ENCODE assay signal across 8 cellular contexts in the genomic region with DNA sequence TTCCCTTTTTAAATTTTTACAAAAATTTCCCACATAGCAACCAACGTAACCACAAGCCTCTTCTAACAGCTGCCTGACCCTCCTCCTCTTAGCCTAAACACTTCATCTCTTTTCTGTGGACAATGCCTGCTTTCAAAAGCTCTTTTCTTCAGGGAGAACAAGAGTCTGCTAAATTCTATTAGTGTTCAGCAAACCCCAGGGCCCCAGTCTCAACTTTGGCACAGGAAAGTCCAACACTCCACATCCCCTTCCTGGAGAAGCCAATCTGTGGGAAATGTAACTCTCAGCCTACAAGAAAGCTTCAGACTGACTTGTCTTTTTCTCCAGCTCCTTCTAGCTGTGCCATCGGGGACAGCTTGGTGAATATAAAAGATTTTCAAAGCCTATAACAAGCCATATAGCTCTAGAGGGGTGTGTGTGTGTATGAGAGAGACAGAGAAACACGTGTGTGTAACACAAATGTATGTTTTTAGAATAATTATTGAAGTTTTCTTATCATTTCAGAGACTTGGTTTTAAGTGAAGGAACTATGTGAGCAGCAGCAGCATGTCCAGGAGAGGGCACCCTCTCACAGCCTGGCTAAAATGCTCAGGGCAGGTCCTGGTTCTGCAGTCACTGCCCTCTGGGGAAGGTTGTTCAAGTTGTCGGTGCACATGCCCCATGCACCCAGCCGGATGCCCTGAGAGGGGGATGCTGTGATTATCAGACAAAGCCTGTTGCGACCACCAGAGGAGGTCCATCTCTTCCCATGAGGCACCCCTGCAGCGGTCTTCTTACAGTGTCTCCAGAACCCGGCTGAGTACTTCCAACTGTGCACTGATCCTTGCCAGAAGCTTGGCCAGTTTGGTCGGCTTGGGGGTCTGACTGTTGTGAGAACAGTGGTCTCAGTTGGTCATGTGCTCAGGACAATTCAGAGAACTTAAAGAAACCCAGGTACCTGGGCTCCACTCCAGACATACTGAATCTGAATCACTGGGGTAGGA. TPM values are rescaled to one million over a fixed set of nuclear protein-coding genes. Genes with fewer than 3 reads are reported as not detected.
A peak's percentile ranks its signal among the peaks of the same experiment; 100 is the strongest.
DNase-seq lines count a peak whose midpoint lies in the region; ATAC-seq and TF ChIP-seq lines count a peak whose summit lies in the region.

No MANE protein-coding gene starts in this region.

- no peaks in the 10 kb centered on the region for H3K4me1 ChIP-seq in spleen

- intact Hi-C loops in spleen (cut with DNase I; ENCODE audit: low total_unique reads), result loop anchor here (5.0 kb wide), 1 partner anchor 231 kb away; a partner anchor contains a TSS

- CTCF ChIA-PET in RWPE1 (lab: Yijun Ruan, JAX), result interaction anchor here (0.5 to 5.1 kb wide), 8 partner anchors 23 to 521 kb away, joined by 3 to 38 read pairs (median 4); a partner anchor contains a TSS

- H3K27me3 ChIP-seq in spleen (replicated peaks in 1 of 7), result peaks cover 0 to 3% (median 0%) of the 10 kb centered on the region in 7 donors

- peak; percentile 80 for TF ChIP-seq CTCF in GM12873 (IDR thresholded peaks at IDR 0.05; ENCODE audit: insufficient read depth, low read depth, low read length, missing control alignments)
- peak; percentile 67 for TF ChIP-seq CTCF in RWPE1 (conservative IDR thresholded peaks at IDR 0.05; ENCODE audit: low read depth)
- TF ChIP-seq CTCF in astrocyte of the cerebellum (IDR thresholded peaks at IDR 0.05; ENCODE audit: low read depth, low read length, missing control alignments), result peak; percentile 87
- TF ChIP-seq CTCF in spleen (IDR thresholded peaks at IDR 0.05 in 8 of 11, conservative IDR thresholded peaks at IDR 0.05 in 3 of 11), result peak in 8 of 11 experiments; percentile 7 to 61 (median 52)

- no peaks in the 10 kb centered on the region for H3K9me3 ChIP-seq in spleen

- POLR2A ChIA-PET in RWPE1 (lab: Yijun Ruan, JAX; ENCODE audit: low non-redundant PET), result no interaction called here

- H3K36me3 ChIP-seq in spleen, result no peaks in the 10 kb centered on the region

- no peak overlapping the region for H3K4me3 ChIP-seq in astrocyte of the cerebellum (ENCODE audit: low read depth, low read length)
- no peak overlapping the region for H3K4me3 ChIP-seq in spleen

- TF ChIP-seq POLR2A in spleen (IDR thresholded peaks at IDR 0.05), result no peak

- DNase-seq in AG08396 (ENCODE audit: low spot score), result peak; percentile 76
- peak; percentile 52 for DNase-seq in RWPE1 (ENCODE audit: low spot score)
- peak; percentile 18 for DNase-seq in astrocyte of the cerebellum (ENCODE audit: low read depth)
- peak in 28 of 51 donors; percentile 1 to 64 (median 28) for DNase-seq in hypothalamus (lab: John Stamatoyannopoulos, UW)
- peak; percentile 81 for DNase-seq in spleen
- no peak for DNase-seq in NCI-H446 treated with DMSO at 0.1 percent for 48 hours (lab: John Stamatoyannopoulos, UW)

- peak; percentile 88 for ATAC-seq in HG03342 (IDR thresholded peaks at IDR 0.05; ENCODE audit: unreplicated experiment)

- in situ Hi-C loops in astrocyte of the cerebellum (cut with HindIII; ENCODE audit: low sequenced_read_pairs), result loop anchor here (25.0 kb wide), 1 partner anchor 216 kb away; no protein-coding TSS in a partner anchor

- no peak overlapping the region for H3K27ac ChIP-seq in RWPE1
- no peak overlapping the region for H3K27ac ChIP-seq in spleen

- WGBS in spleen, 5 donors, result 37 to 48% (median 41%) methylated on average over 6 to 9 of the region's 9 CpGs

RNA-seq across cellular contexts. Expression of a gene that starts 34.4 kb away (rescaled TPM):
- total RNA-seq in spleen, result not detected
- polyA plus RNA-seq in spleen, result not detected

RNA-seq across cellular contexts. Expression of a gene that starts 51.2 kb away (rescaled TPM):
- total RNA-seq in spleen, result 1 to 10 TPM in 5 of 7 donors, under 1 TPM in 2; 0.39 to 3.3 (median 1.7) TPM
- polyA plus RNA-seq in spleen, result under 1 TPM; 0.03 to 0.20 (median 0.06) TPM
